ENCODE assay signal across 11 cellular contexts in genomic region chr11:123509737-123510578, GRCh38.
DNase-seq lines count a peak whose midpoint lies in the region; ATAC-seq and TF ChIP-seq lines count a peak whose summit lies in the region.
"Had no signal": no experiment of that assay in that cellular context is flagged by ENCODE, and none has a peak within 500 bp of the region (broad histone marks: within the 10 kb centered on the region; RNA-seq: fewer than 3 reads in every experiment).

No MANE protein-coding gene starts in this region.

- H3K4me3 ChIP-seq in epithelial cell of esophagus (ENCODE audit: low read length): no peak overlapping the region
- H3K4me3 ChIP-seq in esophagus muscularis mucosa: no peak overlapping the region
- H3K4me3 ChIP-seq: thoracic aorta had no signal

- 67% methylated on average over 13 of the region's 18 CpGs for WGBS in esophagus muscularis mucosa

- TF ChIP-seq EP300 in esophagus muscularis mucosa (IDR thresholded peaks at IDR 0.05): no peak

- intact Hi-C loops in esophagus muscularis mucosa (cut with DNase I): loop anchor here (5.0 kb wide), 1 partner anchor 67 kb away; no protein-coding TSS in a partner anchor

- peaks cover 0 to 6% (median 2%) of the 10 kb centered on the region in 4 donors for H3K4me1 ChIP-seq in esophagus muscularis mucosa

- H3K27ac ChIP-seq in esophagus muscularis mucosa (replicated peaks in 1 of 4): no peak overlapping the region
- H3K27ac ChIP-seq: thoracic aorta had no signal

- TF ChIP-seq POLR2A in esophagus muscularis mucosa (IDR thresholded peaks at IDR 0.05; ENCODE audit: low read depth): no peak

- H3K36me3 ChIP-seq in esophagus muscularis mucosa: no peaks in the 10 kb centered on the region
- H3K36me3 ChIP-seq: thoracic aorta had no signal

- ATAC-seq in HG03139 (IDR thresholded peaks at IDR 0.05; ENCODE audit: unreplicated experiment) (no peak), GM18520 (IDR thresholded peaks at IDR 0.05; ENCODE audit: unreplicated experiment) (no peak)

- no peaks in the 10 kb centered on the region for H3K9me3 ChIP-seq in esophagus muscularis mucosa
- H3K9me3 ChIP-seq: thoracic aorta had no signal

- H3K27me3 ChIP-seq in esophagus muscularis mucosa: peaks cover 0 to 16% (median 0%) of the 10 kb centered on the region in 4 donors

- DNase-seq in ELR (ENCODE audit: low read depth) (peak; percentile 88), NCI-H82 (lab: John Stamatoyannopoulos, UW) (peak; percentile 60), epithelial cell of esophagus (ENCODE audit: low read depth) (peak; percentile 55), nucleus accumbens (lab: John Stamatoyannopoulos, UW) (peak in 44 of 56 donors; percentile 11 to 73 (median 49)), RPMI8226 (no peak), esophagus muscularis mucosa (ENCODE audit: extremely low spot score) (no peak)
- DNase-seq: activated CD4-positive, CD25-positive, alpha-beta regulatory T cell; effector CD8-positive, alpha-beta T cell had no signal

- TF ChIP-seq CTCF in epithelial cell of esophagus (IDR thresholded peaks at IDR 0.05; ENCODE audit: insufficient read depth, low read depth, low read length, missing control alignments) (no peak), esophagus muscularis mucosa (IDR thresholded peaks at IDR 0.05) (no peak)

Comparison
In these comparisons a context has a peak if more than half of its experiments do, and no peak if none do; other contexts are left out.
1. DNase-seq: peak in ELR (single experiment), NCI-H82 (single experiment), epithelial cell of esophagus (single experiment) and nucleus accumbens (44 of 56); none in RPMI8226 (single experiment) and esophagus muscularis mucosa (single experiment).